ENCODE assay signal across 1 cellular context in the genomic region with DNA sequence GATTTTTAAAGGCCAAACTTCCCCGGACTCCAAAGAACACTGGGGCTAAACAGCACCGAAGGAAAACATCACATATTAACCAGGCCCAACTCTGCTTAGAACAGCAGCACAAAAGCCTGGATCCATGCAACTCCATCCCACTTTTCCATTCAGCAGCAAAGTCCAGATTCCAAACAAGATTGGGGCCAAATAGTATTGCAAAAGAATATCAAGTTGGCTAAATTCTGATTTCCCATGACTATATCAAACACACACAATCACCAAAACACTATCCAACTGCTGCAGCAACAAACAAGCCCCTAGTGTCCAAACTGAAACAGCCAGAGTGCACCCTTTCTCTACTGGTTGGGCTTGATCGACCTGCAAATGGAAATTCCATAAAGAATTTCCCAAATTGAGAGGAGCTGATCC.
TF ChIP-seq lines count a peak whose summit lies in the region.

No MANE protein-coding gene starts in this region.

TF ChIP-seq in HepG2, 621 proteins besides CTCF, POLR2A, EP300 and RAD21:
- TF ChIP-seq ZNF12 (CRISPR knock-in tag; IDR thresholded peaks at IDR 0.05) (peak; percentile 91), SATB2 (CRISPR knock-in tag; IDR thresholded peaks at IDR 0.05) (no peak)
